ENCODE assay signal across 8 cellular contexts in the genomic region with DNA sequence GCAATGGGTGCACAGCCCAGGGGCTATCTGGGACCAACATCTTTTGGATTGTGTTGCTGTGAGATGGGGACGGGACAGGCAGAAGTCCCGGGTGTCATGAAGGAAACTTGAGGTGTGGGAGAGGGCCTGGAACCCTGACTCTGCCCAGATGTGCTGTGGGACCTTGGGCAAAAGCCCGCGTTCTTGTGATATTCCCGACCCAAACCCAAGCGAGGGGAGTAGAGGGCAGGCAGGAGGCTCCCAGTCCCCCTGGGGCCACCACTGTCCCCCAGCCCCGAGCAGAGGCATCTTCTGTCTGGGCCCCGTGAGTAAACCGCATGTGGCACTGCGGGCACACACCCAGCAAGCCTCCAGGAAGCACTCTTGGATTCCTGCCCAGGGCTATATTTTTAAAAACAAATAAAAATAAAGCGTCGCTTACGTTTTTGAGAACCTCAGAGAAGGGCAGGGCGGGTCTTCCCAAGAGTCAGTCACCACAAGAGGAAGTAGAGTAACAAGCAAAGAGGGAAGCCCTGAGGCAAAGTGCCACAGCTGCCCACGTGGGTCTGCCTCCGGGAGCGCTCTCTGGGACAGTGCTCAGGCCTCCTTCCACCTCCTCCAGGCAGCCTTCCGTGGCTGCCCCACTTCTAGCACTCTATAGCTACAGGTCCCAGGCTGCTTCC. TPM values are rescaled to one million over a fixed set of nuclear protein-coding genes. Genes with fewer than 3 reads are reported as not detected.
DNase-seq lines count a peak whose midpoint lies in the region; ATAC-seq and TF ChIP-seq lines count a peak whose summit lies in the region.

No MANE protein-coding gene starts in this region.

- no peaks in the 10 kb centered on the region for H3K36me3 ChIP-seq in brain microvascular endothelial cell (replicated peaks)

- in situ Hi-C loops in brain microvascular endothelial cell (cut with HindIII; ENCODE audit: low pct_ligation_motif_present, low sequenced_read_pairs), result no loop called here

- DNase-seq in activated T-cell treated with anti-CD3 and anti-CD28 coated beads for 1 hour (ENCODE audit: low read depth) (peak; percentile 28), RPMI7951 (ENCODE audit: low read depth) (peak; percentile 75), brain microvascular endothelial cell (peak; percentile 3), naive B cell (peak; percentile 44), NCI-H1105 treated with DMSO at 0.1 percent for 48 hours (lab: John Stamatoyannopoulos, UW) (no peak)
- DNase-seq in activated T-cell treated with anti-CD3 and anti-CD28 coated beads, Interleukin-2, amount 50 U/mL, for 1 hour, result no peak

- H3K36me3 Mint-ChIP-seq in naive B cell, result peaks cover 0 to 2% of the 10 kb centered on the region in 2 donors

- ATAC-seq in naive B cell (ENCODE audit: low read depth in 2 of 2), result peak; percentile 68 to 71
- ATAC-seq in GM21381 (IDR thresholded peaks at IDR 0.05; ENCODE audit: unreplicated experiment), result no peak
- no peak for ATAC-seq in HG03460 (IDR thresholded peaks at IDR 0.05; ENCODE audit: unreplicated experiment)

- no peak overlapping the region for H3K27ac ChIP-seq in brain microvascular endothelial cell

- no peaks in the 10 kb centered on the region for H3K9me3 Mint-ChIP-seq in naive B cell

- TF ChIP-seq CTCF in brain microvascular endothelial cell (IDR thresholded peaks at IDR 0.05; ENCODE audit: low read depth, low read length, missing control alignments), result no peak

- H3K27ac Mint-ChIP-seq in naive B cell, result peak overlapping the region in 4 of 6 donors; percentile 74 to 85 (median 79)

- H3K27me3 ChIP-seq in brain microvascular endothelial cell (replicated peaks), result no peaks in the 10 kb centered on the region

- H3K27me3 Mint-ChIP-seq in naive B cell, result no peaks in the 10 kb centered on the region

- H3K4me1 Mint-ChIP-seq in naive B cell, result peaks cover 30 to 33% (median 30%) of the 10 kb centered on the region in 3 donors

- no peak overlapping the region for H3K4me3 ChIP-seq in brain microvascular endothelial cell (ENCODE audit: low read depth, low read length)

- H3K4me3 Mint-ChIP-seq in naive B cell, result peak overlapping the region; percentile 54 to 89 (median 72)

RNA-seq across cellular contexts. Expression of a gene that starts 39.5 kb away (rescaled TPM):
- not detected in 2 replicates for total RNA-seq in RPMI7951 (2014; rRNA removed; shearing (Covaris generic))
- polyA plus RNA-seq in naive B cell (ENCODE audit: low read depth in 6 of 6), result 1 to 10 TPM in 1 of 6 donors, under 1 TPM in 2, not detected in 3; 0.55 to 1.2 (median 0.92) TPM

Comparison
In these comparisons a context has a peak if more than half of its experiments do, and no peak if none do; other contexts are left out.
1. DNase-seq: peak in activated T-cell treated with anti-CD3 and anti-CD28 coated beads for 1 hour (single experiment), RPMI7951 (single experiment), brain microvascular endothelial cell (single experiment) and naive B cell (single experiment); none in activated T-cell treated with anti-CD3 and anti-CD28 coated beads, Interleukin-2, amount 50 U/mL, for 1 hour (single experiment) and NCI-H1105 treated with DMSO at 0.1 percent for 48 hours (single experiment).
2. ATAC-seq: peak in naive B cell (2 of 2); none in GM21381 (single experiment) and HG03460 (single experiment).